In the genomic region with DNA sequence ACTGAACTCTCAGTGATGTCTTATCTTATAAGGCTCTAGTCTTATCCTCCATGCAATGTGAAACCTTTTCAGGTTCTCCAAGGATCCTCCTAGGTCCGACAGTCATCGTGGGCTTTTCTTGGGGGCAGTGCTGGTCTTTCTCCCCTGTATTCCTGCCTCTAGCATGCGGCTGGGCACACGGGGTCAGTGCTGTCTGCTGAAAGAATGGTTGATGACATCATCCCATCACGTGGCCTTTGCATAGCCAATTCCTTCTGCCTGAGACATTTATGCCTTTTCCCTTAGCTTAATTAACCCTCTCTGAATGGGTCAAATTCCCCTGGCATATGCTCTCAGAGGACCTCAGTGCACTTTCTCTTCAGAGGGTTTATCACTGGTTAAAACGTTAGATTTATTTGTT, we compare ENCODE assay signal across 1 cellular context.
TF ChIP-seq lines count a peak whose summit lies in the region.

No MANE protein-coding gene starts in this region.

TF ChIP-seq in HepG2, 621 proteins besides CTCF, POLR2A, EP300 and RAD21:
- peak; percentile 91 for TF ChIP-seq ATF7 (IDR thresholded peaks at IDR 0.05)
- TF ChIP-seq ATF7 (CRISPR knock-in tag; IDR thresholded peaks at IDR 0.05) = no peak
- TF ChIP-seq, protein P1, sequence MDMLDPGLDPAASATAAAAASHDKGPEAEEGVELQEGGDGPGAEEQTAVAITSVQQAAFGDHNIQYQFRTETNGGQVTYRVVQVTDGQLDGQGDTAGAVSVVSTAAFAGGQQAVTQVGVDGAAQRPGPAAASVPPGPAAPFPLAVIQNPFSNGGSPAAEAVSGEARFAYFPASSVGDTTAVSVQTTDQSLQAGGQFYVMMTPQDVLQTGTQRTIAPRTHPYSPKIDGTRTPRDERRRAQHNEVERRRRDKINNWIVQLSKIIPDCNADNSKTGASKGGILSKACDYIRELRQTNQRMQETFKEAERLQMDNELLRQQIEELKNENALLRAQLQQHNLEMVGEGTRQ (IDR thresholded peaks at IDR 0.05; ENCODE audit: low read depth, low read length) = peak; percentile 44
- TF ChIP-seq, protein P1 (CRISPR knock-in tag; IDR thresholded peaks at IDR 0.05; ENCODE audit: borderline replicate concordance) = peak; percentile 33; the same call in 1 of the 2 replicates
- no peak for TF ChIP-seq LCORL (IDR thresholded peaks at IDR 0.05)
- no peak for TF ChIP-seq LCORL (CRISPR knock-in tag; IDR thresholded peaks at IDR 0.05)
- TF ChIP-seq CREB1 (IDR thresholded peaks at IDR 0.05) = peak; percentile 57
- TF ChIP-seq CREB1 (CRISPR knock-in tag; IDR thresholded peaks at IDR 0.05) = no peak
